23 cellular contexts compared by ENCODE assay signal in genomic region chr17:34741967-34742366, GRCh38.
"Had no signal": no experiment of that assay in that cellular context is flagged by ENCODE, and none has a peak within 500 bp of the region (broad histone marks: within the 10 kb centered on the region; RNA-seq: fewer than 3 reads in every experiment).

No MANE protein-coding gene starts in this region.

- H3K27ac ChIP-seq: colonic mucosa, esophagus squamous epithelium, lower lobe of right lung, prostate gland, right atrium auricular region, testis, tibial artery had no signal

- H3K27me3 ChIP-seq: colonic mucosa, right atrium auricular region, testis, tibial artery had no signal

- H3K36me3 Mint-ChIP-seq: immature natural killer cell; natural killer cell; stimulated activated effector memory CD8-positive, alpha-beta T cell treated with anti-CD3 and anti-CD28 coated beads, Interleukin-12 subunit alpha, Interleukin-12 subunit beta, amount 100 ng/mL, for 72 hours; type B pancreatic cell had no signal

- H3K9me3 Mint-ChIP-seq: natural killer cell; neural crest cell; stimulated activated effector memory CD8-positive, alpha-beta T cell treated with anti-CD3 and anti-CD28 coated beads, Interleukin-12 subunit alpha, Interleukin-12 subunit beta, amount 100 ng/mL, for 72 hours; type B pancreatic cell had no signal

- H3K4me3 ChIP-seq: colonic mucosa, esophagus squamous epithelium, lower lobe of right lung, prostate gland, right atrium auricular region, testis, tibial artery had no signal

- DNase-seq: colonic mucosa; effector CD8-positive, alpha-beta T cell; erythroblast; esophagus squamous epithelium; foreskin melanocyte; hypothalamus; immature natural killer cell; left ventricle myocardium superior; lower lobe of right lung; natural killer cell; stimulated activated CD4-positive, alpha-beta T cell treated with anti-CD3 and anti-CD28 coated beads, Interleukin-2, amount 100 ng/mL, for 24 hours; stimulated activated CD4-positive, alpha-beta T cell treated with anti-CD3 and anti-CD28 coated beads, Interleukin-4, amount 100 ng/mL, for 24 hours; stimulated activated naive CD8-positive, alpha-beta T cell treated with anti-CD3 and anti-CD28 coated beads, Interleukin-15, Interleukin-2, amounts not matched to agents 100 U/mL and 50 U/mL, for 24 hours; substantia nigra; testis had no signal

- H3K27ac Mint-ChIP-seq: dendritic cell treated with granulocyte-macrophage colony-stimulating factor and Interleukin-4, amounts not matched to agents 40 ng/mL and 50 ng/mL, for 4 days; immature natural killer cell; natural killer cell; stimulated activated effector memory CD8-positive, alpha-beta T cell treated with anti-CD3 and anti-CD28 coated beads, Interleukin-12 subunit alpha, Interleukin-12 subunit beta, amount 100 ng/mL, for 72 hours; type B pancreatic cell had no signal

- H3K9me3 ChIP-seq: colonic mucosa, esophagus squamous epithelium, lower lobe of right lung, prostate gland, testis, tibial artery had no signal

- H3K4me1 Mint-ChIP-seq: immature natural killer cell; natural killer cell; neural crest cell; stimulated activated effector memory CD8-positive, alpha-beta T cell treated with anti-CD3 and anti-CD28 coated beads, Interleukin-12 subunit alpha, Interleukin-12 subunit beta, amount 100 ng/mL, for 72 hours had no signal

- ATAC-seq: left ventricle myocardium superior; lower lobe of right lung; natural killer cell; sciatic nerve; stimulated activated naive CD8-positive, alpha-beta T cell treated with anti-CD3 and anti-CD28 coated beads, Interleukin-15, Interleukin-2, amounts not matched to agents 100 U/mL and 50 U/mL, for 24 hours had no signal

- H3K4me3 Mint-ChIP-seq: dendritic cell treated with granulocyte-macrophage colony-stimulating factor and Interleukin-4, amounts not matched to agents 40 ng/mL and 50 ng/mL, for 4 days; immature natural killer cell; natural killer cell; neural crest cell; stimulated activated effector memory CD8-positive, alpha-beta T cell treated with anti-CD3 and anti-CD28 coated beads, Interleukin-12 subunit alpha, Interleukin-12 subunit beta, amount 100 ng/mL, for 72 hours; type B pancreatic cell had no signal

- H3K4me1 ChIP-seq: colonic mucosa, esophagus squamous epithelium, lower lobe of right lung, prostate gland, right atrium auricular region, testis, tibial artery had no signal

- H3K36me3 ChIP-seq: colonic mucosa, esophagus squamous epithelium, lower lobe of right lung, prostate gland, right atrium auricular region, tibial artery had no signal
